8 cellular contexts compared by ENCODE assay signal in genomic region chr2:130155956-130156623, GRCh38.
A peak's percentile ranks its signal among the peaks of the same experiment; 100 is the strongest.
DNase-seq lines count a peak whose midpoint lies in the region; ATAC-seq, FAIRE-seq and TF ChIP-seq lines count a peak whose summit lies in the region.
"Not testable (repeated sequence)": the region's sequence is repeated elsewhere in the genome, so short reads cannot be mapped to it uniquely, and the experiment has no call there.

No MANE protein-coding gene starts in this region.

- not testable (repeated sequence) for DNase-seq in D721Med (ENCODE audit: insufficient read length, low spot score); HFF-Myc (ENCODE audit: extremely low read depth, low read depth); RWPE1 (ENCODE audit: low spot score)
- peak; percentile 86 to 88 for DNase-seq in NCI-H2081 (lab: John Stamatoyannopoulos, UW)
- peak; percentile 35 for DNase-seq in astrocyte of the spinal cord (ENCODE audit: low read depth, low spot score)
- DNase-seq in germinal center (ENCODE audit: low spot score), result peak; percentile 35
- DNase-seq in memory B cell (ENCODE audit: low spot score in 2 of 2), result peak; percentile 34 to 53
- DNase-seq in stimulated activated naive CD8-positive, alpha-beta T cell treated with anti-CD3 and anti-CD28 coated beads, Interleukin-15, Interleukin-2, amounts not matched to agents 100 U/mL and 50 U/mL, for 24 hours, result peak; percentile 20

- ATAC-seq in memory B cell (ENCODE audit: low read depth), result peak; percentile 23
- ATAC-seq in stimulated activated naive CD8-positive, alpha-beta T cell treated with anti-CD3 and anti-CD28 coated beads, Interleukin-15, Interleukin-2, amounts not matched to agents 100 U/mL and 50 U/mL, for 24 hours, result not testable (repeated sequence)

- FAIRE-seq in D721Med (lab: Jason Lieb, UNC), result not testable (repeated sequence)

- CTCF ChIA-PET in RWPE1 (lab: Yijun Ruan, JAX), result interaction anchor here (0.6 to 1.0 kb wide), 3 partner anchors 8 to 177 kb away, joined by 3 to 5 read pairs (median 3); no protein-coding TSS in a partner anchor

- POLR2A ChIA-PET in RWPE1 (lab: Yijun Ruan, JAX; ENCODE audit: low non-redundant PET), result not testable (repeated sequence)

- H3K4me3 ChIP-seq in HFF-Myc (replicated peaks; ENCODE audit: low read depth, low read length); astrocyte of the spinal cord (ENCODE audit: low read depth, low read length): not testable (repeated sequence)

- H3K27ac ChIP-seq in RWPE1, result not testable (repeated sequence)

- H3K4me1 Mint-ChIP-seq in memory B cell, result peaks cover 13% of the 10 kb centered on the region

- peak overlapping the region; percentile 82 for H3K27ac Mint-ChIP-seq in memory B cell

- not testable (repeated sequence) for H3K9me3 Mint-ChIP-seq in memory B cell

- not testable (repeated sequence) for H3K4me3 Mint-ChIP-seq in memory B cell

- peaks cover 18% of the 10 kb centered on the region for H3K36me3 Mint-ChIP-seq in memory B cell

- in situ Hi-C loops in astrocyte of the spinal cord (cut with HindIII; ENCODE audit: low sequenced_read_pairs), result not testable (repeated sequence)

- not testable (repeated sequence) for H3K27me3 Mint-ChIP-seq in memory B cell

- TF ChIP-seq CTCF in D721Med (IDR thresholded peaks at IDR 0.05; ENCODE audit: insufficient read depth, missing control alignments) (peak; percentile 55), HFF-Myc (IDR thresholded peaks at IDR 0.05; ENCODE audit: low read depth, low read length, missing control alignments) (peak; percentile 58), RWPE1 (conservative IDR thresholded peaks at IDR 0.05; ENCODE audit: low read depth) (peak; percentile 48), astrocyte of the spinal cord (IDR thresholded peaks at IDR 0.05; ENCODE audit: low read depth, low read length) (peak; percentile 68)
